In the genomic region with DNA sequence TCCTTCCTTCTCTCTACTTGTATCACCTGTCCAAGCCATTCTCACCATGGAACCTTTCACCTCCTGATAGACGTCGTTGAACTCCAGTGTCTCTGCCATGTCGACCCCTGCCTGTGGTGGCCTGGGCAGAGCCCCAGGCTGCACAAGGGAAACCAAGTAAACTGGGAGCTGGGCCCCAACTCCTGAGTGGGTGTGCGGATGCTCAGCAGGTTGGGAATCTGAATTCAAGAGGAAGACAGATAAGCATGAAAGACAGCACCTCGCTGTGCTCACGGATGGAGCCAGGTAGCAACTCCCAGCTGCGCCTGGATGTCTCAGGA, we compare ENCODE assay signal across 8 cellular contexts. TPM values are rescaled to one million over a fixed set of nuclear protein-coding genes. Genes with fewer than 3 reads are reported as not detected.
DNase-seq lines count a peak whose midpoint lies in the region; ATAC-seq, FAIRE-seq and TF ChIP-seq lines count a peak whose summit lies in the region.

No MANE protein-coding gene starts in this region.

- H3K27me3 ChIP-seq in effector memory CD4-positive, alpha-beta T cell (replicated peaks; ENCODE audit: control insufficient read depth, insufficient read depth, low read length, poor library complexity, severe bottlenecking), result no peaks in the 10 kb centered on the region
- peaks cover 3% of the 10 kb centered on the region for H3K27me3 ChIP-seq in neutrophil

- peaks cover 17% of the 10 kb centered on the region for H3K4me1 ChIP-seq in effector memory CD4-positive, alpha-beta T cell (ENCODE audit: control insufficient read depth, insufficient read depth, low read length, poor library complexity, severe bottlenecking)
- H3K4me1 ChIP-seq in neutrophil (ENCODE audit: control insufficient read depth in 1 of 2, insufficient read depth in 1 of 2, low read depth in 1 of 2, low read length in 1 of 2), result peaks cover 6 to 12% of the 10 kb centered on the region in 2 experiments

- no peak for ATAC-seq in GM21423 (IDR thresholded peaks at IDR 0.05; ENCODE audit: unreplicated experiment)

- no peaks in the 10 kb centered on the region for H3K9me3 ChIP-seq in effector memory CD4-positive, alpha-beta T cell (ENCODE audit: control insufficient read depth, low read length)
- no peaks in the 10 kb centered on the region for H3K9me3 ChIP-seq in neutrophil

- TF ChIP-seq CTCF in neutrophil (IDR thresholded peaks at IDR 0.05), result no peak

- peaks cover 38% of the 10 kb centered on the region for H3K36me3 ChIP-seq in effector memory CD4-positive, alpha-beta T cell (ENCODE audit: control insufficient read depth, insufficient read depth, low read length)
- H3K36me3 ChIP-seq in neutrophil, result peaks cover 29% of the 10 kb centered on the region

- H3K4me3 ChIP-seq in GM08714 (ENCODE audit: low read length) (peak overlapping the region; percentile 76), neutrophil (ENCODE audit: low read depth in 1 of 2, low read length in 1 of 2) (peak overlapping the region; percentile 62 to 80)
- H3K4me3 ChIP-seq in Jurkat, Clone E6-1 (ENCODE audit: low read length), result peak overlapping the region; percentile 75
- peak overlapping the region; percentile 62 for H3K4me3 ChIP-seq in effector memory CD4-positive, alpha-beta T cell (ENCODE audit: insufficient read depth, low read depth, low read length, poor library complexity, severe bottlenecking)

- DNase-seq in Jurkat, Clone E6-1 (ENCODE audit: low read depth, low spot score), result no peak
- DNase-seq in effector memory CD4-positive, alpha-beta T cell, result no peak
- DNase-seq in MV-4-11 (lab: John Stamatoyannopoulos, UW) (no peak), HTR-8/SVneo (ENCODE audit: insufficient read length, low spot score) (no peak), NCI-H1436 (lab: John Stamatoyannopoulos, UW) (no peak)

- FAIRE-seq in HTR-8/SVneo (lab: Jason Lieb, UNC), result no peak

- peak overlapping the region; percentile 86 for H3K27ac ChIP-seq in effector memory CD4-positive, alpha-beta T cell (ENCODE audit: insufficient read depth, low read length, poor library complexity, severe bottlenecking)
- no peak overlapping the region for H3K27ac ChIP-seq in neutrophil

RNA-seq across cellular contexts. Expression of a gene that starts 0.7 kb away (rescaled TPM):
- polyA plus RNA-seq in Jurkat, Clone E6-1 (2012; ENCODE audit: insufficient read depth, insufficient read length), result 351 TPM

RNA-seq across cellular contexts. Expression of a gene that starts 3.2 kb away (rescaled TPM):
- polyA plus RNA-seq in Jurkat, Clone E6-1 (2012; ENCODE audit: insufficient read depth, insufficient read length), result not detected

RNA-seq across cellular contexts. Expression of a gene that starts 10.2 kb away (rescaled TPM):
- 15.1 TPM for polyA plus RNA-seq in Jurkat, Clone E6-1 (2012; ENCODE audit: insufficient read depth, insufficient read length)

RNA-seq across cellular contexts. Expression of a gene that starts 46.0 kb away (rescaled TPM):
- polyA plus RNA-seq in Jurkat, Clone E6-1 (2012; ENCODE audit: insufficient read depth, insufficient read length), result not detected

RNA-seq across cellular contexts. Expression of a gene that starts 55.5 kb away (rescaled TPM):
- not detected for polyA plus RNA-seq in Jurkat, Clone E6-1 (2012; ENCODE audit: insufficient read depth, insufficient read length)
